1 cellular context compared by ENCODE assay signal in the genomic region with DNA sequence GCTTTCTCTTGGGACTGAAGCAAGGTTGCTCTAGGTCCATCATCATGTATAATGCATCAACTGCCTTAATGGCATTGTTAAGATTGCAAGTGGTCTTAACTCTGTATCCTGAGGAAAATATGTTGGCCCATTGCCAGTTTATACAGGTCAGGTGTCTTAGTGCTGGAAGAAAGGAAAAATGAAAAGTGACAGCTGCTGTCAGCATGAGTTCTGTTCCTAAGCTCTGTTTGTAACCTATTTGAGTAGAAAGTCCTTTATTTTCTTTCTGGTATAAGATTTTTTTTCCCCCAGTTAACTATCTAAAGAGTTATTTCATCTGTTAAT.
A peak's percentile ranks its signal among the peaks of the same experiment; 100 is the strongest.
TF ChIP-seq lines count a peak whose summit lies in the region.

No MANE protein-coding gene starts in this region.

TF ChIP-seq in HEK293, 187 proteins besides CTCF, POLR2A, EP300 and RAD21 (continued from another document):
- TF ChIP-seq, protein P1, sequence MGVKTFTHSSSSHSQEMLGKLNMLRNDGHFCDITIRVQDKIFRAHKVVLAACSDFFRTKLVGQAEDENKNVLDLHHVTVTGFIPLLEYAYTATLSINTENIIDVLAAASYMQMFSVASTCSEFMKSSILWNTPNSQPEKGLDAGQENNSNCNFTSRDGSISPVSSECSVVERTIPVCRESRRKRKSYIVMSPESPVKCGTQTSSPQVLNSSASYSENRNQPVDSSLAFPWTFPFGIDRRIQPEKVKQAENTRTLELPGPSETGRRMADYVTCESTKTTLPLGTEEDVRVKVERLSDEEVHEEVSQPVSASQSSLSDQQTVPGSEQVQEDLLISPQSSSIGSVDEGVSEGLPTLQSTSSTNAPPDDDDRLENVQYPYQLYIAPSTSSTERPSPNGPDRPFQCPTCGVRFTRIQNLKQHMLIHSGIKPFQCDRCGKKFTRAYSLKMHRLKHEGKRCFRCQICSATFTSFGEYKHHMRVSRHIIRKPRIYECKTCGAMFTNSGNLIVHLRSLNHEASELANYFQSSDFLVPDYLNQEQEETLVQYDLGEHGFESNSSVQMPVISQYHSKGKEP (tag by site-specific recombination; IDR thresholded peaks at IDR 0.05): peak; percentile 56
- TF ChIP-seq PRDM1 (tag by site-specific recombination; IDR thresholded peaks at IDR 0.05) (0 out of 2 replicates have a peak, but pooled peaks have one; percentile 9), ZNF549 (tag by site-specific recombination; IDR thresholded peaks at IDR 0.05) (0 out of 2 replicates have a peak, but pooled peaks have one; percentile 47), ZNF341 (tag by site-specific recombination; IDR thresholded peaks at IDR 0.05; ENCODE audit: low read depth) (no peak), ZNF350 (tag by site-specific recombination; IDR thresholded peaks at IDR 0.05) (0 out of 2 replicates have a peak, but pooled peaks have one; percentile 41), ZSCAN16 (tag by site-specific recombination; IDR thresholded peaks at IDR 0.05) (no peak), EGR2 (tag by site-specific recombination; IDR thresholded peaks at IDR 0.05; ENCODE audit: low read depth) (no peak)
